ENCODE assay signal across 10 cellular contexts in genomic region chr19:50425581-50425980, GRCh38. TPM values are rescaled to one million over a fixed set of nuclear protein-coding genes. Genes with fewer than 3 reads are reported as not detected.
"Had no signal": no experiment of that assay in that cellular context is flagged by ENCODE, and none has a peak within 500 bp of the region (broad histone marks: within the 10 kb centered on the region; RNA-seq: fewer than 3 reads in every experiment).

No MANE protein-coding gene starts in this region.

- H3K9ac ChIP-seq: GM23248 had no signal

- DNase-seq: GM23248, GOT3, H7, HFFc6, IMR-90 had no signal

- ATAC-seq: HCT116 had no signal

- H3K27ac Mint-ChIP-seq: HFFc6 had no signal

- H3K4me3 Mint-ChIP-seq: HFFc6 had no signal

- H3K9me3 ChIP-seq: HAP-1 had no signal

- H3K4me1 ChIP-seq: HAP-1 had no signal

- H3K9me3 Mint-ChIP-seq: HFFc6 had no signal

- H3K4me3 ChIP-seq: GM23248, HAP-1 had no signal

- H2AFZ ChIP-seq: GM23248 had no signal

- H3K36me3 ChIP-seq: HAP-1 had no signal

- H3K27ac ChIP-seq: GM23248, HL-60 had no signal

RNA-seq across cellular contexts. Expression of gene SPIB, which starts 6.8 kb away (rescaled TPM):
- total RNA-seq: GM23248, HFFc6, IMR-90 had no signal
- polyA plus RNA-seq: GM23248, IMR-90 had no signal

RNA-seq across cellular contexts. Expression of gene MYBPC2, which starts 7.1 kb away (rescaled TPM):
- total RNA-seq: GM23248, H4, HFFc6, HT1080, IMR-90 had no signal
- polyA plus RNA-seq: GM23248, IMR-90 had no signal
